2 cellular contexts compared by ENCODE assay signal in genomic region chr12:125381373-125381772, GRCh38.
TF ChIP-seq lines count a peak whose summit lies in the region.

No MANE protein-coding gene starts in this region.

TF ChIP-seq in GM23338, 12 proteins besides CTCF, POLR2A, EP300 and RAD21 (continued from another document):
- TF ChIP-seq, protein P1, sequence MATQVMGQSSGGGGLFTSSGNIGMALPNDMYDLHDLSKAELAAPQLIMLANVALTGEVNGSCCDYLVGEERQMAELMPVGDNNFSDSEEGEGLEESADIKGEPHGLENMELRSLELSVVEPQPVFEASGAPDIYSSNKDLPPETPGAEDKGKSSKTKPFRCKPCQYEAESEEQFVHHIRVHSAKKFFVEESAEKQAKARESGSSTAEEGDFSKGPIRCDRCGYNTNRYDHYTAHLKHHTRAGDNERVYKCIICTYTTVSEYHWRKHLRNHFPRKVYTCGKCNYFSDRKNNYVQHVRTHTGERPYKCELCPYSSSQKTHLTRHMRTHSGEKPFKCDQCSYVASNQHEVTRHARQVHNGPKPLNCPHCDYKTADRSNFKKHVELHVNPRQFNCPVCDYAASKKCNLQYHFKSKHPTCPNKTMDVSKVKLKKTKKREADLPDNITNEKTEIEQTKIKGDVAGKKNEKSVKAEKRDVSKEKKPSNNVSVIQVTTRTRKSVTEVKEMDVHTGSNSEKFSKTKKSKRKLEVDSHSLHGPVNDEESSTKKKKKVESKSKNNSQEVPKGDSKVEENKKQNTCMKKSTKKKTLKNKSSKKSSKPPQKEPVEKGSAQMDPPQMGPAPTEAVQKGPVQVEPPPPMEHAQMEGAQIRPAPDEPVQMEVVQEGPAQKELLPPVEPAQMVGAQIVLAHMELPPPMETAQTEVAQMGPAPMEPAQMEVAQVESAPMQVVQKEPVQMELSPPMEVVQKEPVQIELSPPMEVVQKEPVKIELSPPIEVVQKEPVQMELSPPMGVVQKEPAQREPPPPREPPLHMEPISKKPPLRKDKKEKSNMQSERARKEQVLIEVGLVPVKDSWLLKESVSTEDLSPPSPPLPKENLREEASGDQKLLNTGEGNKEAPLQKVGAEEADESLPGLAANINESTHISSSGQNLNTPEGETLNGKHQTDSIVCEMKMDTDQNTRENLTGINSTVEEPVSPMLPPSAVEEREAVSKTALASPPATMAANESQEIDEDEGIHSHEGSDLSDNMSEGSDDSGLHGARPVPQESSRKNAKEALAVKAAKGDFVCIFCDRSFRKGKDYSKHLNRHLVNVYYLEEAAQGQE (IDR thresholded peaks at IDR 0.05; ENCODE audit: unreplicated experiment), result peak; percentile 77

TF ChIP-seq in H1, 55 proteins besides CTCF, POLR2A, EP300 and RAD21 (continued from another document):
- no peak for TF ChIP-seq CTBP2 (IDR thresholded peaks at IDR 0.05; ENCODE audit: borderline replicate concordance, insufficient read depth, insufficient read length, low read length)
- no peak for TF ChIP-seq SIN3A (conservative IDR thresholded peaks at IDR 0.05 in 1 of 2, IDR thresholded peaks at IDR 0.05 in 1 of 2; ENCODE audit: low read depth in 1 of 2, low read length in 2 of 2)
- no peak for TF ChIP-seq RNF2 (IDR thresholded peaks at IDR 0.05; ENCODE audit: borderline replicate concordance, low read depth, low read length, missing control alignments, poor library complexity, severe bottlenecking)
- no peak for TF ChIP-seq RFX5 (IDR thresholded peaks at IDR 0.05; ENCODE audit: borderline replicate concordance, low read depth, low read length)
- no peak for TF ChIP-seq ASH2L (IDR thresholded peaks at IDR 0.05; ENCODE audit: low read length)
- TF ChIP-seq BRCA1 (IDR thresholded peaks at IDR 0.05; ENCODE audit: low read depth, low read length), result no peak
- no peak for TF ChIP-seq EZH2 (IDR thresholded peaks at IDR 0.05; ENCODE audit: low read depth, low read length, severe bottlenecking)
- no peak for TF ChIP-seq TAF1 (IDR thresholded peaks at IDR 0.05; ENCODE audit: low read depth, low read length)
- TF ChIP-seq HDAC6 (IDR thresholded peaks at IDR 0.05; ENCODE audit: low read depth, low read length), result no peak
